1 cellular context compared by ENCODE assay signal in the genomic region with DNA sequence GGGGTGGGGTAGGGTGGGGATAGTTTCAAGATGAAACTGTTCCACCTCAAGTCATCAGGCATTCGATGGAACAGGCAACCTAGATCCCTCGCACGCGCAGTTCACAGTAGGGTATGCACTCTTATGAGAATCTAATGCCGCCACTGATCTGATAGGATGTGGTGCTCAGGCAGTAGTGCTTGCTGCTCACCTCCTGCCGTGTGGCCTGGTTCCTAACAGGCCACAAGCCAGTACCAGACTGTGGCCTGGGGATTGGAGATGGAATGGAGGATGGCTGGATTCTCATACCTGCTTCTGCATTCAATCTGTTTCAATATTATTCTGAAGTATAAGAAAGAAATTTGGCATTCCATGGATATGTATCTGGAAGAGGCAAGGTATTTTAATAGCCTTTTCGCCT.
TF ChIP-seq lines count a peak whose summit lies in the region.

No MANE protein-coding gene starts in this region.

TF ChIP-seq in GM23338, 12 proteins besides CTCF, POLR2A, EP300 and RAD21 (continued from another document):
- TF ChIP-seq, protein P1, sequence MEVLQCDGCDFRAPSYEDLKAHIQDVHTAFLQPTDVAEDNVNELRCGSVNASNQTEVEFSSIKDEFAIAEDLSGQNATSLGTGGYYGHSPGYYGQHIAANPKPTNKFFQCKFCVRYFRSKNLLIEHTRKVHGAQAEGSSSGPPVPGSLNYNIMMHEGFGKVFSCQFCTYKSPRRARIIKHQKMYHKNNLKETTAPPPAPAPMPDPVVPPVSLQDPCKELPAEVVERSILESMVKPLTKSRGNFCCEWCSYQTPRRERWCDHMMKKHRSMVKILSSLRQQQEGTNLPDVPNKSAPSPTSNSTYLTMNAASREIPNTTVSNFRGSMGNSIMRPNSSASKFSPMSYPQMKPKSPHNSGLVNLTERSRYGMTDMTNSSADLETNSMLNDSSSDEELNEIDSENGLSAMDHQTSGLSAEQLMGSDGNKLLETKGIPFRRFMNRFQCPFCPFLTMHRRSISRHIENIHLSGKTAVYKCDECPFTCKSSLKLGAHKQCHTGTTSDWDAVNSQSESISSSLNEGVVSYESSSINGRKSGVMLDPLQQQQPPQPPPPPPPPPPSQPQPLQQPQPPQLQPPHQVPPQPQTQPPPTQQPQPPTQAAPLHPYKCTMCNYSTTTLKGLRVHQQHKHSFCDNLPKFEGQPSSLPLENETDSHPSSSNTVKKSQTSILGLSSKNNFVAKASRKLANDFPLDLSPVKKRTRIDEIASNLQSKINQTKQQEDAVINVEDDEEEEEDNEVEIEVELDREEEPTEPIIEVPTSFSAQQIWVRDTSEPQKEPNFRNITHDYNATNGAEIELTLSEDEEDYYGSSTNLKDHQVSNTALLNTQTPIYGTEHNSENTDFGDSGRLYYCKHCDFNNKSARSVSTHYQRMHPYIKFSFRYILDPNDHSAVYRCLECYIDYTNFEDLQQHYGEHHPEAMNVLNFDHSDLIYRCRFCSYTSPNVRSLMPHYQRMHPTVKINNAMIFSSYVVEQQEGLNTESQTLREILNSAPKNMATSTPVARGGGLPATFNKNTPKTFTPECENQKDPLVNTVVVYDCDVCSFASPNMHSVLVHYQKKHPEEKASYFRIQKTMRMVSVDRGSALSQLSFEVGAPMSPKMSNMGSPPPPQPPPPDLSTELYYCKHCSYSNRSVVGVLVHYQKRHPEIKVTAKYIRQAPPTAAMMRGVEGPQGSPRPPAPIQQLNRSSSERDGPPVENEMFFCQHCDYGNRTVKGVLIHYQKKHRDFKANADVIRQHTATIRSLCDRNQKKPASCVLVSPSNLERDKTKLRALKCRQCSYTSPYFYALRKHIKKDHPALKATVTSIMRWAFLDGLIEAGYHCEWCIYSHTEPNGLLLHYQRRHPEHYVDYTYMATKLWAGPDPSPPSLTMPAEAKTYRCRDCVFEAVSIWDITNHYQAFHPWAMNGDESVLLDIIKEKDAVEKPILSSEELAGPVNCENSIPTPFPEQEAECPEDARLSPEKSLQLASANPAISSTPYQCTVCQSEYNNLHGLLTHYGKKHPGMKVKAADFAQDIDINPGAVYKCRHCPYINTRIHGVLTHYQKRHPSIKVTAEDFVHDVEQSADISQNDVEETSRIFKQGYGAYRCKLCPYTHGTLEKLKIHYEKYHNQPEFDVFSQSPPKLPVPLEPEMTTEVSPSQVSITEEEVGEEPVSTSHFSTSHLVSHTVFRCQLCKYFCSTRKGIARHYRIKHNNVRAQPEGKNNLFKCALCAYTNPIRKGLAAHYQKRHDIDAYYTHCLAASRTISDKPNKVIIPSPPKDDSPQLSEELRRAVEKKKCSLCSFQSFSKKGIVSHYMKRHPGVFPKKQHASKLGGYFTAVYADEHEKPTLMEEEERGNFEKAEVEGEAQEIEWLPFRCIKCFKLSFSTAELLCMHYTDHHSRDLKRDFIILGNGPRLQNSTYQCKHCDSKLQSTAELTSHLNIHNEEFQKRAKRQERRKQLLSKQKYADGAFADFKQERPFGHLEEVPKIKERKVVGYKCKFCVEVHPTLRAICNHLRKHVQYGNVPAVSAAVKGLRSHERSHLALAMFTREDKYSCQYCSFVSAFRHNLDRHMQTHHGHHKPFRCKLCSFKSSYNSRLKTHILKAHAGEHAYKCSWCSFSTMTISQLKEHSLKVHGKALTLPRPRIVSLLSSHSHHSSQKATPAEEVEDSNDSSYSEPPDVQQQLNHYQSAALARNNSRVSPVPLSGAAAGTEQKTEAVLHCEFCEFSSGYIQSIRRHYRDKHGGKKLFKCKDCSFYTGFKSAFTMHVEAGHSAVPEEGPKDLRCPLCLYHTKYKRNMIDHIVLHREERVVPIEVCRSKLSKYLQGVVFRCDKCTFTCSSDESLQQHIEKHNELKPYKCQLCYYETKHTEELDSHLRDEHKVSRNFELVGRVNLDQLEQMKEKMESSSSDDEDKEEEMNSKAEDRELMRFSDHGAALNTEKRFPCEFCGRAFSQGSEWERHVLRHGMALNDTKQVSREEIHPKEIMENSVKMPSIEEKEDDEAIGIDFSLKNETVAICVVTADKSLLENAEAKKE (CRISPR knock-in tag; IDR thresholded peaks at IDR 0.05), result no peak
- TF ChIP-seq ETS1 (IDR thresholded peaks at IDR 0.05) (no peak), JUNB (IDR thresholded peaks at IDR 0.05; ENCODE audit: unreplicated experiment) (no peak), EZH2 (IDR thresholded peaks at IDR 0.05; ENCODE audit: low read depth, unreplicated experiment) (no peak)
- TF ChIP-seq, protein P2, sequence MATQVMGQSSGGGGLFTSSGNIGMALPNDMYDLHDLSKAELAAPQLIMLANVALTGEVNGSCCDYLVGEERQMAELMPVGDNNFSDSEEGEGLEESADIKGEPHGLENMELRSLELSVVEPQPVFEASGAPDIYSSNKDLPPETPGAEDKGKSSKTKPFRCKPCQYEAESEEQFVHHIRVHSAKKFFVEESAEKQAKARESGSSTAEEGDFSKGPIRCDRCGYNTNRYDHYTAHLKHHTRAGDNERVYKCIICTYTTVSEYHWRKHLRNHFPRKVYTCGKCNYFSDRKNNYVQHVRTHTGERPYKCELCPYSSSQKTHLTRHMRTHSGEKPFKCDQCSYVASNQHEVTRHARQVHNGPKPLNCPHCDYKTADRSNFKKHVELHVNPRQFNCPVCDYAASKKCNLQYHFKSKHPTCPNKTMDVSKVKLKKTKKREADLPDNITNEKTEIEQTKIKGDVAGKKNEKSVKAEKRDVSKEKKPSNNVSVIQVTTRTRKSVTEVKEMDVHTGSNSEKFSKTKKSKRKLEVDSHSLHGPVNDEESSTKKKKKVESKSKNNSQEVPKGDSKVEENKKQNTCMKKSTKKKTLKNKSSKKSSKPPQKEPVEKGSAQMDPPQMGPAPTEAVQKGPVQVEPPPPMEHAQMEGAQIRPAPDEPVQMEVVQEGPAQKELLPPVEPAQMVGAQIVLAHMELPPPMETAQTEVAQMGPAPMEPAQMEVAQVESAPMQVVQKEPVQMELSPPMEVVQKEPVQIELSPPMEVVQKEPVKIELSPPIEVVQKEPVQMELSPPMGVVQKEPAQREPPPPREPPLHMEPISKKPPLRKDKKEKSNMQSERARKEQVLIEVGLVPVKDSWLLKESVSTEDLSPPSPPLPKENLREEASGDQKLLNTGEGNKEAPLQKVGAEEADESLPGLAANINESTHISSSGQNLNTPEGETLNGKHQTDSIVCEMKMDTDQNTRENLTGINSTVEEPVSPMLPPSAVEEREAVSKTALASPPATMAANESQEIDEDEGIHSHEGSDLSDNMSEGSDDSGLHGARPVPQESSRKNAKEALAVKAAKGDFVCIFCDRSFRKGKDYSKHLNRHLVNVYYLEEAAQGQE (IDR thresholded peaks at IDR 0.05; ENCODE audit: unreplicated experiment), result no peak
